In the genomic region with DNA sequence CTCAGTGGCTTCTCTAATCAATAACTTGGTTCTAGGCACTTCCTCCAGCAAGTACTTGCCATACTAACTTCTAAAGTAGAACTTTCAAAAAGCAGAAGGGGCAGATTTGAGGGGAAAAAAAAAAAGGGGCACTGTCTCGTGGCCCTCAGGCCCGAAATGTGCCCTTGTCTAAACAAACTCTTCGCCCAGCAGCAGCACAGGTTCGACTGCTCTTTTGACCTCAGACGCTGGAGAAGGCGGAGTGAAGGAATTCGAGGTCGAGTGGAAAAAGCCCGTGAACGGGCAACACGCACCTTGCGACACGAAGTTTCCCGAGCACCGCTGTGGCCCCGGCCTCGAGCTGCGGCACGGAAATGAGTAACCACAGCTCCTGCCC, we compare ENCODE assay signal across 1 cellular context.
TF ChIP-seq lines count a peak whose summit lies in the region.

No MANE protein-coding gene starts in this region.

TF ChIP-seq in SK-N-SH treated with all-trans-retinoic acid at 6 μM for 48 hours, 23 proteins besides CTCF, POLR2A, EP300 and RAD21 (continued from another document):
- TF ChIP-seq, protein P1, sequence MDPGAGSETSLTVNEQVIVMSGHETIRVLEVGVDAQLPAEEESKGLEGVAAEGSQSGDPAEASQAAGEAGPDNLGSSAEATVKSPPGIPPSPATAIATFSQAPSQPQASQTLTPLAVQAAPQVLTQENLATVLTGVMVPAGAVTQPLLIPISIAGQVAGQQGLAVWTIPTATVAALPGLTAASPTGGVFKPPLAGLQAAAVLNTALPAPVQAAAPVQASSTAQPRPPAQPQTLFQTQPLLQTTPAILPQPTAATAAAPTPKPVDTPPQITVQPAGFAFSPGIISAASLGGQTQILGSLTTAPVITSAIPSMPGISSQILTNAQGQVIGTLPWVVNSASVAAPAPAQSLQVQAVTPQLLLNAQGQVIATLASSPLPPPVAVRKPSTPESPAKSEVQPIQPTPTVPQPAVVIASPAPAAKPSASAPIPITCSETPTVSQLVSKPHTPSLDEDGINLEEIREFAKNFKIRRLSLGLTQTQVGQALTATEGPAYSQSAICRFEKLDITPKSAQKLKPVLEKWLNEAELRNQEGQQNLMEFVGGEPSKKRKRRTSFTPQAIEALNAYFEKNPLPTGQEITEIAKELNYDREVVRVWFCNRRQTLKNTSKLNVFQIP (CRISPR knock-in tag; IDR thresholded peaks at IDR 0.05; ENCODE audit: borderline replicate concordance, low read depth): no peak
- TF ChIP-seq OSR1 (CRISPR knock-in tag; IDR thresholded peaks at IDR 0.05) (no peak), ZC3H10 (CRISPR knock-in tag; IDR thresholded peaks at IDR 0.05) (no peak), CSDC2 (CRISPR knock-in tag; IDR thresholded peaks at IDR 0.05) (no peak), ISL1 (CRISPR knock-in tag; IDR thresholded peaks at IDR 0.05) (no peak), ARNTL (CRISPR knock-in tag; IDR thresholded peaks at IDR 0.05; ENCODE audit: borderline replicate concordance, low read depth) (no peak), SNAI2 (CRISPR knock-in tag; IDR thresholded peaks at IDR 0.05) (no peak)
- TF ChIP-seq, protein P2, sequence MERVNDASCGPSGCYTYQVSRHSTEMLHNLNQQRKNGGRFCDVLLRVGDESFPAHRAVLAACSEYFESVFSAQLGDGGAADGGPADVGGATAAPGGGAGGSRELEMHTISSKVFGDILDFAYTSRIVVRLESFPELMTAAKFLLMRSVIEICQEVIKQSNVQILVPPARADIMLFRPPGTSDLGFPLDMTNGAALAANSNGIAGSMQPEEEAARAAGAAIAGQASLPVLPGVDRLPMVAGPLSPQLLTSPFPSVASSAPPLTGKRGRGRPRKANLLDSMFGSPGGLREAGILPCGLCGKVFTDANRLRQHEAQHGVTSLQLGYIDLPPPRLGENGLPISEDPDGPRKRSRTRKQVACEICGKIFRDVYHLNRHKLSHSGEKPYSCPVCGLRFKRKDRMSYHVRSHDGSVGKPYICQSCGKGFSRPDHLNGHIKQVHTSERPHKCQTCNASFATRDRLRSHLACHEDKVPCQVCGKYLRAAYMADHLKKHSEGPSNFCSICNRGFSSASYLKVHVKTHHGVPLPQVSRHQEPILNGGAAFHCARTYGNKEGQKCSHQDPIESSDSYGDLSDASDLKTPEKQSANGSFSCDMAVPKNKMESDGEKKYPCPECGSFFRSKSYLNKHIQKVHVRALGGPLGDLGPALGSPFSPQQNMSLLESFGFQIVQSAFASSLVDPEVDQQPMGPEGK (CRISPR knock-in tag; IDR thresholded peaks at IDR 0.05; ENCODE audit: borderline replicate concordance): no peak
